Comparison of ENCODE assay signal across 8 cellular contexts in the genomic region with DNA sequence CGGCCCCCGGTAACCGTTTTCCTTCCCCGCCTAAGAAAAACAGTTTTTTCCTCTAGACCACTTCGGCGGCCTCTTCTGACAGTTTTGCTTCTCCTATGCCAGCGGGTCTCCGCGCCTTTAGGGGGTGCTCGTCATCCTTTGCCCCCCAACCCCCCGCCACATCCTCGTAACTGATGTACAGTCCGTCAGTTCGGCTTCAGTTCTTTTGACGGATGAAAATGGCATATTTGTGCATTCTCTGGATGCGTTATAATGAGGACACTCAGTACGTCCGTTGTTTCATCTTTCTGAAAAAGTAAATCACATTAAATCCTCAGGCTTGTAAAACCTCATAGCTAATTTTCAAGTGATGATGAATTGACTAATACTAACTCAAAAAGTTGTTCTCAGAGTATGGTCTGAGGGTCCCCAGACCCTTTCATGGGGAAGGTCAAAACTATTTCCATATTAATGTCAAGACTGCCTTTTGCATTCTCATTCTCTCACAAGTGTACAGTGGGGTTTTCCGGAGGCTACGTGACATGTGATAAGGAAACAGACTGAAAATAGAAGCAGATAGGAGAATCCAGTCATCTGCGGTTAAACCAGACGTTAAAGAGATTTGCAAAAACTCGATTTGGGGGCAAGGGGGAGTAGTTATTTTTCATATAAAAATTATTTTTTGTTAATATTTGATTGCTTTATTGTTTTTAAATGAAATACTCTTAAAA. TPM values are rescaled to one million over a fixed set of nuclear protein-coding genes. Genes with fewer than 3 reads are reported as not detected.
DNase-seq lines count a peak whose midpoint lies in the region; ATAC-seq lines count a peak whose summit lies in the region.

No MANE protein-coding gene starts in this region.

- peak overlapping the region in 1 of 2 experiments; percentile 78 for H3K4ac ChIP-seq in mesenchymal stem cell (ENCODE audit: low read depth in 1 of 2, low read length in 2 of 2)

- ATAC-seq in GM19452 (IDR thresholded peaks at IDR 0.05; ENCODE audit: unreplicated experiment), result peak; percentile 14
- peak; percentile 2 for ATAC-seq in HG03558 (IDR thresholded peaks at IDR 0.05; ENCODE audit: extremely low read depth, unreplicated experiment)

- H3K9me3 ChIP-seq in mesenchymal stem cell (ENCODE audit: control insufficient read depth, low read length) (no peaks in the 10 kb centered on the region), subcutaneous abdominal adipose tissue (ENCODE audit: control insufficient read depth in 5 of 5, low read length in 5 of 5) (no peaks in the 10 kb centered on the region)

- H4K8ac ChIP-seq in mesenchymal stem cell (ENCODE audit: low read length), result no peak overlapping the region

- H2BK12ac ChIP-seq in mesenchymal stem cell (ENCODE audit: low read length in 2 of 2), result peak overlapping the region in 1 of 2 experiments; percentile 29

- H3K23ac ChIP-seq in mesenchymal stem cell (ENCODE audit: low read length in 2 of 2), result no peak overlapping the region

- H2BK120ac ChIP-seq in mesenchymal stem cell (ENCODE audit: low read depth, low read length), result no peak overlapping the region

- H2BK15ac ChIP-seq in mesenchymal stem cell (ENCODE audit: low read depth, poor library complexity, severe bottlenecking), result no peak overlapping the region

- H3K27ac ChIP-seq in mesenchymal stem cell (ENCODE audit: low read length, poor library complexity, severe bottlenecking) (peak overlapping the region; percentile 79), subcutaneous abdominal adipose tissue (ENCODE audit: low read depth, low read length) (peak overlapping the region; percentile 98)

- H3K36me3 ChIP-seq in mesenchymal stem cell (ENCODE audit: control insufficient read depth in 1 of 2, insufficient read depth in 2 of 2, low read depth in 1 of 2, low read length in 2 of 2) (peaks cover 0 to 5% of the 10 kb centered on the region in 2 experiments), subcutaneous abdominal adipose tissue (ENCODE audit: control insufficient read depth in 5 of 5, insufficient read depth in 5 of 5, low read length in 5 of 5) (peaks cover 0 to 3% (median 0%) of the 10 kb centered on the region in 5 donors)

- H3K27me3 ChIP-seq in mesenchymal stem cell (ENCODE audit: control insufficient read depth in 1 of 2, insufficient read depth in 1 of 2, low read length in 2 of 2) (no peaks in the 10 kb centered on the region), subcutaneous abdominal adipose tissue (ENCODE audit: control insufficient read depth in 5 of 5, insufficient read depth in 4 of 5, low read length in 5 of 5) (no peaks in the 10 kb centered on the region)

- no peak overlapping the region for H3K14ac ChIP-seq in mesenchymal stem cell (ENCODE audit: low read length in 2 of 2)

- H3K79me1 ChIP-seq in mesenchymal stem cell (replicated peaks; ENCODE audit: low read length, poor library complexity, severe bottlenecking), result no peaks in the 10 kb centered on the region

- peak overlapping the region; percentile 46 for H2AFZ ChIP-seq in mesenchymal stem cell (ENCODE audit: low read depth, low read length)

- peak overlapping the region; percentile 35 for H2BK5ac ChIP-seq in mesenchymal stem cell (ENCODE audit: low read depth, low read length, poor library complexity, severe bottlenecking)

- H3K18ac ChIP-seq in mesenchymal stem cell (ENCODE audit: low read depth in 1 of 2, low read length in 2 of 2), result peak overlapping the region; percentile 46 to 79

- H3K9ac ChIP-seq in mesenchymal stem cell (ENCODE audit: low read length), result peak overlapping the region; percentile 99
- H3K9ac ChIP-seq in subcutaneous abdominal adipose tissue (ENCODE audit: low read length in 5 of 5), result peak overlapping the region in 4 of 5 donors; percentile 55 to 96 (median 92)

- H3K4me3 ChIP-seq in mesenchymal stem cell (ENCODE audit: insufficient read depth in 1 of 2, low read depth in 1 of 2, low read length in 2 of 2) (peak overlapping the region; percentile 84 to 96), subcutaneous abdominal adipose tissue (ENCODE audit: low read depth in 1 of 5, low read length in 5 of 5) (peak overlapping the region; percentile 73 to 92 (median 78))

- DNase-seq in EH (ENCODE audit: low read depth), result peak; percentile 33
- peak; percentile 27 for DNase-seq in T-helper 9 cell
- DNase-seq in dermis blood vessel endothelial cell, result peak; percentile 63
- peak; percentile 88 for DNase-seq in mesenchymal stem cell
- no peak for DNase-seq in NCI-H187 (lab: John Stamatoyannopoulos, UW)

- 12% methylated on average over 15 of the region's 23 CpGs for WGBS in mesenchymal stem cell

- H3K4me2 ChIP-seq in mesenchymal stem cell (ENCODE audit: low read length, poor library complexity, severe bottlenecking), result peak overlapping the region; percentile 93

- no peak overlapping the region for H2AK5ac ChIP-seq in mesenchymal stem cell (ENCODE audit: low read length, severe bottlenecking)

- H4K91ac ChIP-seq in mesenchymal stem cell (ENCODE audit: low read length), result peak overlapping the region; percentile 65

- H3K4me1 ChIP-seq in mesenchymal stem cell (ENCODE audit: control insufficient read depth, insufficient read depth, low read depth, low read length) (peaks cover 2% of the 10 kb centered on the region), subcutaneous abdominal adipose tissue (ENCODE audit: control insufficient read depth in 5 of 5, insufficient read depth in 5 of 5, low read length in 5 of 5) (peaks cover 0 to 25% (median 19%) of the 10 kb centered on the region in 5 donors)

RNA-seq across cellular contexts. Expression of gene NAP1L1, which starts 0.8 kb away (rescaled TPM):
- total RNA-seq in dermis blood vessel endothelial cell, result 253 and 400 TPM in 2 replicates
- polyA plus RNA-seq in mesenchymal stem cell (2013, experiment 1 of 2), result 781 TPM
- polyA plus RNA-seq in mesenchymal stem cell (2013, experiment 2 of 2), result 820 TPM

RNA-seq across cellular contexts. Expression of gene PHLDA1, which starts 53.7 kb away (rescaled TPM):
- 23.5 and 26.5 TPM in 2 replicates for total RNA-seq in dermis blood vessel endothelial cell
- polyA plus RNA-seq in mesenchymal stem cell (2013, experiment 1 of 2), result 90.2 TPM
- 90.9 TPM for polyA plus RNA-seq in mesenchymal stem cell (2013, experiment 2 of 2)

Comparison
In these comparisons a context has a peak if more than half of its experiments do, and no peak if none do; other contexts are left out.
1. DNase-seq: peak in EH (single experiment), T-helper 9 cell (single experiment), dermis blood vessel endothelial cell (single experiment) and mesenchymal stem cell (single experiment); none in NCI-H187 (0 of 2).